11 cellular contexts compared by ENCODE assay signal in genomic region chr22:32754413-32755041, GRCh38. TPM values are rescaled to one million over a fixed set of nuclear protein-coding genes. Genes with fewer than 3 reads are reported as not detected.
A peak's percentile ranks its signal among the peaks of the same experiment; 100 is the strongest.
DNase-seq lines count a peak whose midpoint lies in the region; ATAC-seq and TF ChIP-seq lines count a peak whose summit lies in the region.
"Had no signal": no experiment of that assay in that cellular context is flagged by ENCODE, and none has a peak within 500 bp of the region (broad histone marks: within the 10 kb centered on the region; RNA-seq: fewer than 3 reads in every experiment).

No MANE protein-coding gene starts in this region.

- H2AFZ ChIP-seq in GM23248 (no peak overlapping the region), smooth muscle cell (ENCODE audit: low read depth) (no peak overlapping the region)

- no peaks in the 10 kb centered on the region for H3K36me3 ChIP-seq in GM23248 (ENCODE audit: low read depth)
- H3K36me3 ChIP-seq in brain microvascular endothelial cell (replicated peaks), result no peaks in the 10 kb centered on the region
- no peaks in the 10 kb centered on the region for H3K36me3 ChIP-seq in smooth muscle cell (ENCODE audit: low read depth)
- H3K36me3 ChIP-seq: BLaER1, Peyer's patch had no signal

- no peaks in the 10 kb centered on the region for H3K9me2 ChIP-seq in GM23248 (ENCODE audit: insufficient read depth)

- H3K79me2 ChIP-seq in GM23248 (ENCODE audit: insufficient read depth), result no peaks in the 10 kb centered on the region
- no peaks in the 10 kb centered on the region for H3K79me2 ChIP-seq in smooth muscle cell (ENCODE audit: low read depth)

- H3F3A ChIP-seq in GM23248 (ENCODE audit: insufficient read depth) (peaks cover 8% of the 10 kb centered on the region; the same call in 1 of the 2 replicates), smooth muscle cell (ENCODE audit: low read depth) (peaks cover 12% of the 10 kb centered on the region)

- TF ChIP-seq CTCF in brain microvascular endothelial cell (IDR thresholded peaks at IDR 0.05; ENCODE audit: low read depth, low read length, missing control alignments), result no peak
- no peak for TF ChIP-seq CTCF in smooth muscle cell (IDR thresholded peaks at IDR 0.05; ENCODE audit: borderline replicate concordance, insufficient read depth, poor library complexity, severe bottlenecking)
- no peak for TF ChIP-seq CTCF in GM10248 (IDR thresholded peaks at IDR 0.05; ENCODE audit: control extremely low read depth, extremely low read depth, low read depth, missing control alignments)

- H3K4me1 ChIP-seq in GM23248 (ENCODE audit: insufficient read depth) (peaks cover 17% of the 10 kb centered on the region), right cardiac atrium (ENCODE audit: control insufficient read depth, insufficient read depth, low read length) (peaks cover 4% of the 10 kb centered on the region), smooth muscle cell (ENCODE audit: low read depth) (no peaks in the 10 kb centered on the region)
- H3K4me1 ChIP-seq: Peyer's patch had no signal

- H3K9ac ChIP-seq in GM23248, result no peak overlapping the region
- no peak overlapping the region for H3K9ac ChIP-seq in smooth muscle cell (ENCODE audit: low read depth)
- H3K9ac ChIP-seq: BLaER1 had no signal

- H3K4me3 ChIP-seq in GM23248 (no peak overlapping the region), brain microvascular endothelial cell (ENCODE audit: low read depth, low read length) (no peak overlapping the region), right cardiac atrium (ENCODE audit: low read length) (no peak overlapping the region), smooth muscle cell (no peak overlapping the region)
- H3K4me3 ChIP-seq: BLaER1, Peyer's patch had no signal

- POLR2A ChIA-PET in GM10248 (lab: Yijun Ruan, JAX), result no interaction called here

- CTCF ChIA-PET in GM10248 (lab: Yijun Ruan, JAX), result no interaction called here

- H3K27me3 ChIP-seq in GM23248 (replicated peaks; ENCODE audit: insufficient read depth), result no peaks in the 10 kb centered on the region
- H3K27me3 ChIP-seq in brain microvascular endothelial cell (replicated peaks), result no peaks in the 10 kb centered on the region
- H3K27me3 ChIP-seq in right cardiac atrium (ENCODE audit: control insufficient read depth, insufficient read depth), result no peaks in the 10 kb centered on the region
- H3K27me3 ChIP-seq in smooth muscle cell (ENCODE audit: low read depth), result no peaks in the 10 kb centered on the region
- H3K27me3 ChIP-seq: BLaER1, Peyer's patch had no signal

- H3K4me2 ChIP-seq in GM23248 (ENCODE audit: unreplicated experiment) (peak overlapping the region; percentile 43), smooth muscle cell (no peak overlapping the region)
- H3K4me2 ChIP-seq: BLaER1 had no signal

- no peaks in the 10 kb centered on the region for H4K20me1 ChIP-seq in GM23248 (ENCODE audit: insufficient read depth)
- no peaks in the 10 kb centered on the region for H4K20me1 ChIP-seq in smooth muscle cell (ENCODE audit: low read depth)
- H4K20me1 ChIP-seq: BLaER1 had no signal

- intact Hi-C loops in right cardiac atrium (cut with DNase I), result no loop called here

- WGBS in GM23248 (ENCODE audit: low coverage in 1 of 2, low lambda C conversion rate in 2 of 2, missing lambda C conversion rate in 2 of 2), 2 experiments, result 68 to 75% methylated on average over 6 of the region's 6 CpGs
- 69% methylated on average over 6 of the region's 6 CpGs for WGBS in right cardiac atrium
- WGBS in smooth muscle cell (ENCODE audit: low lambda C conversion rate), result 65% methylated on average over 6 of the region's 6 CpGs

- peak; percentile 70 for DNase-seq in GM23248
- DNase-seq in brain microvascular endothelial cell, result peak; percentile 46
- DNase-seq in right cardiac atrium, result peak; percentile 73 to 81 (median 79)
- DNase-seq in smooth muscle cell (lab: John Stamatoyannopoulos, UW; ENCODE audit: unreplicated experiment), result no peak
- no peak for DNase-seq in midbrain (lab: John Stamatoyannopoulos, UW)
- DNase-seq in GM10248 (ENCODE audit: extremely low spot score), result no peak
- DNase-seq: GF-D8 had no signal

- in situ Hi-C loops in GM23248 (cut with MboI), result no loop called here
- in situ Hi-C loops in brain microvascular endothelial cell (cut with HindIII; ENCODE audit: low pct_ligation_motif_present, low sequenced_read_pairs), result no loop called here

- H3K9me3 ChIP-seq in GM23248 (ENCODE audit: low read depth) (no peaks in the 10 kb centered on the region), right cardiac atrium (ENCODE audit: control insufficient read depth, low read length) (no peaks in the 10 kb centered on the region), smooth muscle cell (replicated peaks; ENCODE audit: low read depth) (no peaks in the 10 kb centered on the region)
- H3K9me3 ChIP-seq: BLaER1, Peyer's patch had no signal

- ATAC-seq in right cardiac atrium, result peak; percentile 91
- no peak for ATAC-seq in HG03439 (IDR thresholded peaks at IDR 0.05; ENCODE audit: unreplicated experiment)
- no peak for ATAC-seq in GM21447 (IDR thresholded peaks at IDR 0.05; ENCODE audit: unreplicated experiment)

- H3K27ac ChIP-seq in GM23248 (no peak overlapping the region), brain microvascular endothelial cell (peak overlapping the region; percentile 87), right cardiac atrium (ENCODE audit: low read length) (peak overlapping the region; percentile 19), smooth muscle cell (ENCODE audit: low read depth) (peak overlapping the region; percentile 44)
- H3K27ac ChIP-seq: BLaER1 had no signal

RNA-seq across cellular contexts. Expression of gene TIMP3, which starts 47.0 kb away (rescaled TPM):
- 1,244 and 1,254 TPM in 2 replicates for total RNA-seq in GM23248 (2014; rRNA removed; shearing (Covaris generic))
- polyA plus RNA-seq in GM23248 (2016; fragmentation: Nextera tagmentation; extraction: Ambion mirVana), result 1,465 and 1,490 TPM in 2 replicates
- 100 to 1,000 TPM; 488 to 893 (median 598) TPM for total RNA-seq in right cardiac atrium
- polyA plus RNA-seq in right cardiac atrium, result 412 TPM
- total RNA-seq in smooth muscle cell, result 3,114 and 3,210 TPM in 2 replicates
- polyA plus RNA-seq in smooth muscle cell, result 3,050 and 3,942 TPM in 2 replicates

Comparison
In these comparisons a context has a peak if more than half of its experiments do, and no peak if none do; other contexts are left out.
1. DNase-seq: peak in GM23248 (single experiment), brain microvascular endothelial cell (single experiment) and right cardiac atrium (3 of 3); none in smooth muscle cell (single experiment), midbrain (single experiment) and GM10248 (single experiment).
2. ATAC-seq: peak in right cardiac atrium (2 of 2); none in HG03439 (single experiment) and GM21447 (single experiment).